ENCODE assay signal across 9 cellular contexts in genomic region chr11:66363805-66364535, GRCh38. TPM values are rescaled to one million over a fixed set of nuclear protein-coding genes. Genes with fewer than 3 reads are reported as not detected.
DNase-seq lines count a peak whose midpoint lies in the region; ATAC-seq and TF ChIP-seq lines count a peak whose summit lies in the region.
"Had no signal": no experiment of that assay in that cellular context is flagged by ENCODE, and none has a peak within 500 bp of the region (broad histone marks: within the 10 kb centered on the region; RNA-seq: fewer than 3 reads in every experiment).

No MANE protein-coding gene starts in this region.

- H3K27me3 ChIP-seq in RWPE2 (ENCODE audit: insufficient read depth, poor library complexity, severe bottlenecking) (no peaks in the 10 kb centered on the region), hepatocyte (no peaks in the 10 kb centered on the region)

- no peaks in the 10 kb centered on the region for H3K9me2 ChIP-seq in hepatocyte (replicated peaks; ENCODE audit: insufficient read depth)

- no peak overlapping the region for H2AFZ ChIP-seq in hepatocyte

- peak; percentile 68 for TF ChIP-seq CTCF in RWPE2 (IDR thresholded peaks at IDR 0.05; ENCODE audit: poor library complexity, severe bottlenecking)
- peak; percentile 53 for TF ChIP-seq CTCF in hepatocyte (IDR thresholded peaks at IDR 0.05; ENCODE audit: poor library complexity)

- peaks cover 26% of the 10 kb centered on the region for H3K36me3 ChIP-seq in RWPE2 (ENCODE audit: low read depth)
- H3K36me3 ChIP-seq in hepatocyte (replicated peaks; ENCODE audit: insufficient read depth, low read depth) = no peaks in the 10 kb centered on the region

- 81% methylated on average over 15 of the region's 15 CpGs for WGBS in hepatocyte (ENCODE audit: low lambda C conversion rate, missing lambda C conversion rate)

- no peaks in the 10 kb centered on the region for H3K79me2 ChIP-seq in hepatocyte

- H3K4me3 ChIP-seq in RWPE2 (ENCODE audit: severe bottlenecking) (no peak overlapping the region), hepatocyte (no peak overlapping the region)

- no peaks in the 10 kb centered on the region for H4K20me1 ChIP-seq in hepatocyte (ENCODE audit: insufficient read depth, poor library complexity, severe bottlenecking)

- DNase-seq in NCI-H82 (lab: John Stamatoyannopoulos, UW) (peak; percentile 72), NCI-H82 treated with DMSO at 0.1 percent for 48 hours (lab: John Stamatoyannopoulos, UW; ENCODE audit: unreplicated experiment) (no peak), RWPE2 (ENCODE audit: low spot score) (no peak), hepatocyte (ENCODE audit: low spot score) (peak; percentile 32)
- DNase-seq in activated naive CD4-positive, alpha-beta T cell treated with Interleukin-2 at 50 U/mL for 16 hours = peak; percentile 74
- peak; percentile 35 to 53 (median 35) for DNase-seq in stimulated activated CD4-positive, alpha-beta T cell treated with anti-CD3 and anti-CD28 coated beads, TNF-alpha, amount 100 ng/mL, for 4 hours (ENCODE audit: low read depth in 3 of 3)

- H3K27ac ChIP-seq in RWPE2 (ENCODE audit: poor library complexity, severe bottlenecking) (no peak overlapping the region), hepatocyte (no peak overlapping the region)
- H3K27ac ChIP-seq: epithelial cell of prostate had no signal

- H3K4me1 ChIP-seq in RWPE2 (ENCODE audit: insufficient read depth, poor library complexity, severe bottlenecking) (no peaks in the 10 kb centered on the region), hepatocyte (ENCODE audit: insufficient read depth) (no peaks in the 10 kb centered on the region)

- no peak overlapping the region for H3K4me2 ChIP-seq in hepatocyte

- ATAC-seq in RWPE2 (ENCODE audit: low read depth) = no peak
- no peak for ATAC-seq in GM21529 (IDR thresholded peaks at IDR 0.05; ENCODE audit: unreplicated experiment)
- ATAC-seq in HG03095 (IDR thresholded peaks at IDR 0.05; ENCODE audit: unreplicated experiment) = no peak

- H3K9me3 ChIP-seq in RWPE2 (ENCODE audit: severe bottlenecking) (no peaks in the 10 kb centered on the region), hepatocyte (ENCODE audit: low read depth) (no peaks in the 10 kb centered on the region)

RNA-seq across cellular contexts. Expression of gene SLC29A2, which starts 7.6 kb away (rescaled TPM):
- 7.4 and 11.3 TPM in 2 replicates for total RNA-seq in hepatocyte
- 20.2 and 27.1 TPM in 2 replicates for polyA plus RNA-seq in hepatocyte

RNA-seq across cellular contexts. Expression of gene B4GAT1, which starts 16.5 kb away (rescaled TPM):
- 41.5 and 41.9 TPM in 2 replicates for total RNA-seq in hepatocyte
- polyA plus RNA-seq in hepatocyte = 37.4 and 40.8 TPM in 2 replicates

RNA-seq across cellular contexts. Expression of gene BRMS1, which starts 19.1 kb away (rescaled TPM):
- 34.5 and 39.7 TPM in 2 replicates for total RNA-seq in hepatocyte
- 48.6 and 54.0 TPM in 2 replicates for polyA plus RNA-seq in hepatocyte

RNA-seq across cellular contexts. Expression of gene RIN1, which starts 27.7 kb away (rescaled TPM):
- 4.3 and 6.2 TPM in 2 replicates for total RNA-seq in hepatocyte
- polyA plus RNA-seq in hepatocyte = 9.5 and 12.8 TPM in 2 replicates

RNA-seq across cellular contexts. Expression of gene CD248, which starts 47.1 kb away (rescaled TPM):
- total RNA-seq in hepatocyte = 19.9 and 24.6 TPM in 2 replicates
- 210 and 250 TPM in 2 replicates for polyA plus RNA-seq in hepatocyte

Comparison
In these comparisons a context has a peak if more than half of its experiments do, and no peak if none do; other contexts are left out.
1. DNase-seq: peak in NCI-H82 (single experiment), activated naive CD4-positive, alpha-beta T cell treated with Interleukin-2 at 50 U/mL for 16 hours (single experiment), hepatocyte (single experiment) and stimulated activated CD4-positive, alpha-beta T cell treated with anti-CD3 and anti-CD28 coated beads, TNF-alpha, amount 100 ng/mL, for 4 hours (3 of 3); none in NCI-H82 treated with DMSO at 0.1 percent for 48 hours (single experiment) and RWPE2 (single experiment).